Comparison of ENCODE assay signal across 8 cellular contexts in genomic region chr3:3178498-3179328, GRCh38. TPM values are rescaled to one million over a fixed set of nuclear protein-coding genes. Genes with fewer than 3 reads are reported as not detected.
DNase-seq lines count a peak whose midpoint lies in the region; ATAC-seq and TF ChIP-seq lines count a peak whose summit lies in the region.

No MANE protein-coding gene starts in this region.

- H3K4me1 Mint-ChIP-seq in GM23338: peaks cover 9% of the 10 kb centered on the region
- H3K4me1 Mint-ChIP-seq in activated B cell treated with CpG ODN at 0.5 μM for 24 hours: peaks cover 44% of the 10 kb centered on the region
- peaks cover 57 to 61% of the 10 kb centered on the region in 2 donors for H3K4me1 Mint-ChIP-seq in immature natural killer cell

- peak overlapping the region; percentile 86 for H3K4me2 ChIP-seq in GM23338

- DNase-seq in AG04450 (ENCODE audit: low read depth, low spot score) (no peak), GM23338 (ENCODE audit: low spot score) (no peak), activated B cell treated with CpG ODN at 0.5 μM for 24 hours (no peak), immature natural killer cell (no peak), NCI-H774 (lab: John Stamatoyannopoulos, UW) (no peak), hypothalamus (lab: John Stamatoyannopoulos, UW) (no peak), NCI-H1105 (lab: John Stamatoyannopoulos, UW) (no peak)

- no peak for TF ChIP-seq CTCF in AG04450 (IDR thresholded peaks at IDR 0.05; ENCODE audit: low read depth, low read length)
- no peak for TF ChIP-seq CTCF in GM23338 (conservative IDR thresholded peaks at IDR 0.05; ENCODE audit: low read depth in 2 of 2)
- no peak for TF ChIP-seq CTCF in activated B cell treated with CpG ODN at 0.5 μM for 24 hours (IDR thresholded peaks at IDR 0.05)

- H3K9me3 Mint-ChIP-seq in GM23338 (peaks cover 13% of the 10 kb centered on the region), activated B cell treated with CpG ODN at 0.5 μM for 24 hours (no peaks in the 10 kb centered on the region), immature natural killer cell (no peaks in the 10 kb centered on the region)

- no peaks in the 10 kb centered on the region for H3K9me2 ChIP-seq in GM23338 (ENCODE audit: insufficient read depth)

- peaks cover 7% of the 10 kb centered on the region; the same call in 1 of the 2 replicates for H3K4me1 ChIP-seq in GM23338 (ENCODE audit: insufficient read depth)

- H4K20me1 ChIP-seq in GM23338 (replicated peaks; ENCODE audit: insufficient read depth): peaks cover 7% of the 10 kb centered on the region

- CTCF ChIA-PET in AG04450 (lab: Charles Lee): interaction anchor here (0.6 to 3.5 kb wide), 13 partner anchors 8 to 1436 kb away, joined by 3 to 13 read pairs (median 5); no protein-coding TSS in a partner anchor
- CTCF ChIA-PET in activated B cell treated with CpG ODN at 0.5 μM for 24 hours (lab: Charles Lee): interaction anchor here (0.6 to 1.4 kb wide), 5 partner anchors 8 to 1112 kb away, joined by 3 to 4 read pairs (median 3); no protein-coding TSS in a partner anchor

- peak overlapping the region; percentile 97 for H2AFZ ChIP-seq in GM23338

- H3K36me3 ChIP-seq in GM23338 (ENCODE audit: insufficient read depth): peaks cover 4% of the 10 kb centered on the region

- H3K27ac ChIP-seq in AG04450 (ENCODE audit: low read depth, low read length) (no peak overlapping the region), GM23338 (ENCODE audit: low read depth) (no peak overlapping the region), temporal lobe (ENCODE audit: low read depth, low read length) (peak overlapping the region; percentile 60)

- H3K4me3 Mint-ChIP-seq in GM23338 (peak overlapping the region; percentile 96), activated B cell treated with CpG ODN at 0.5 μM for 24 hours (peak overlapping the region; percentile 91), immature natural killer cell (peak overlapping the region; percentile 88 to 99 (median 93))

- H3K27ac Mint-ChIP-seq in GM23338 (peak overlapping the region; percentile 83; the same call in 1 of the 2 replicates), activated B cell treated with CpG ODN at 0.5 μM for 24 hours (peak overlapping the region; percentile 72), immature natural killer cell (peak overlapping the region; percentile 92 to 98 (median 96))

- ATAC-seq in GM23338 (no peak), activated B cell treated with CpG ODN at 0.5 μM for 24 hours (ENCODE audit: low read depth) (no peak)

- POLR2A ChIA-PET in AG04450 (lab: Yijun Ruan, JAX): no interaction called here
- POLR2A ChIA-PET in activated B cell treated with CpG ODN at 0.5 μM for 24 hours (lab: Charles Lee): interaction anchor here (0.6 to 1.1 kb wide), 2 partner anchors 8 to 1315 kb away, joined by 3 read pairs; partner anchors contain the start of gene ITPR1

- H3K4me3 ChIP-seq in AG04450 (ENCODE audit: low read depth, low read length) (peak overlapping the region; percentile 94), GM23338 (peak overlapping the region; percentile 81)

- peaks cover 11% of the 10 kb centered on the region for H3K36me3 Mint-ChIP-seq in GM23338 (ENCODE audit: low read depth)
- H3K36me3 Mint-ChIP-seq in activated B cell treated with CpG ODN at 0.5 μM for 24 hours (ENCODE audit: low read depth): peaks cover 29% of the 10 kb centered on the region
- H3K36me3 Mint-ChIP-seq in immature natural killer cell: peaks cover 5 to 17% (median 11%) of the 10 kb centered on the region in 3 donors

- peaks cover 42% of the 10 kb centered on the region for H3K79me2 ChIP-seq in GM23338 (replicated peaks; ENCODE audit: insufficient read depth)

- intact Hi-C loops in activated B cell treated with CpG ODN at 0.5 μM for 24 hours (cut with micrococcal nuclease): loop anchor here (1.0 to 5.0 kb wide), 4 partner anchors 52 to 1944 kb away; partner anchors contain the start of genes ARL8B, SETMAR and TRNT1

- no peaks in the 10 kb centered on the region for H3F3A ChIP-seq in GM23338 (replicated peaks; ENCODE audit: low read depth)

- H3K27me3 Mint-ChIP-seq in GM23338 (ENCODE audit: insufficient read depth, low read depth, poor library complexity) (peaks cover 2% of the 10 kb centered on the region), activated B cell treated with CpG ODN at 0.5 μM for 24 hours (no peaks in the 10 kb centered on the region), immature natural killer cell (ENCODE audit: low read depth in 3 of 3) (peaks cover 0 to 4% (median 3%) of the 10 kb centered on the region in 3 donors)

- H3K9me3 ChIP-seq in AG04450 (ENCODE audit: control insufficient read depth, insufficient read depth, low read length): no peaks in the 10 kb centered on the region

- no peaks in the 10 kb centered on the region for H3K27me3 ChIP-seq in AG04450 (ENCODE audit: control insufficient read depth, insufficient read depth, low read length)
- H3K27me3 ChIP-seq in GM23338 (ENCODE audit: insufficient read depth): no peaks in the 10 kb centered on the region

TF ChIP-seq in GM23338, 12 proteins besides CTCF, POLR2A, EP300 and RAD21 (continues in another document):
- TF ChIP-seq NANOG (IDR thresholded peaks at IDR 0.05; ENCODE audit: borderline replicate concordance): no peak
- no peak for TF ChIP-seq REST (IDR thresholded peaks at IDR 0.05; ENCODE audit: unreplicated experiment)
- no peak for TF ChIP-seq ZNF114 (CRISPR knock-in tag; IDR thresholded peaks at IDR 0.05)
- TF ChIP-seq EZH2phosphoT487 (IDR thresholded peaks at IDR 0.05; ENCODE audit: unreplicated experiment): no peak
- no peak for TF ChIP-seq ETS1 (IDR thresholded peaks at IDR 0.05)
- TF ChIP-seq CREB1 (CRISPR knock-in tag; IDR thresholded peaks at IDR 0.05; ENCODE audit: low read depth): no peak
- no peak for TF ChIP-seq ZNF331 (CRISPR knock-in tag; IDR thresholded peaks at IDR 0.05; ENCODE audit: low read depth)

RNA-seq across cellular contexts. Expression of gene CRBN, which starts 0.8 kb away (rescaled TPM):
- polyA plus RNA-seq in AG04450 (2011; rRNA removed) (30.7 and 44.2 TPM in 2 replicates), GM23338 (2016; fragmentation: Nextera tagmentation; extraction: Ambion mirVana) (29.9 and 41.7 TPM in 2 replicates), immature natural killer cell (100 to 1,000 TPM; 171 to 176 (median 174) TPM)
- polyA minus RNA-seq in AG04450 (2011; rRNA and poly(A)+ RNA removed): 51.7 and 60.9 TPM in 2 replicates
- total RNA-seq in GM23338 (2014; rRNA removed; shearing (Covaris generic)): 32.6 and 33.6 TPM in 2 replicates
- total RNA-seq in activated B cell treated with CpG ODN at 0.5 μM for 24 hours (47.8 and 58.2 TPM in 2 replicates), temporal lobe (144 TPM)

RNA-seq across cellular contexts. Expression of gene TRNT1, which starts 52.0 kb away (rescaled TPM):
- polyA plus RNA-seq in AG04450 (2011; rRNA removed) (11.3 and 15.7 TPM in 2 replicates), GM23338 (2016; fragmentation: Nextera tagmentation; extraction: Ambion mirVana) (25.2 and 36.4 TPM in 2 replicates), immature natural killer cell (10 to 100 TPM in 2 of 3 donors, 1 to 10 TPM in 1; 7.4 to 18.7 (median 15.9) TPM)
- 12.7 and 13.6 TPM in 2 replicates for polyA minus RNA-seq in AG04450 (2011; rRNA and poly(A)+ RNA removed)
- 33.9 and 42.8 TPM in 2 replicates for total RNA-seq in GM23338 (2014; rRNA removed; shearing (Covaris generic))
- total RNA-seq in activated B cell treated with CpG ODN at 0.5 μM for 24 hours (40.1 and 51.3 TPM in 2 replicates), temporal lobe (34.9 TPM)
